Comparison of ENCODE assay signal across 24 cellular contexts in genomic region chr3:71376911-71377310, GRCh38.
DNase-seq lines count a peak whose midpoint lies in the region; ATAC-seq and TF ChIP-seq lines count a peak whose summit lies in the region.
"Had no signal": no experiment of that assay in that cellular context is flagged by ENCODE, and none has a peak within 500 bp of the region (broad histone marks: within the 10 kb centered on the region; RNA-seq: fewer than 3 reads in every experiment).

No MANE protein-coding gene starts in this region.

- no peaks in the 10 kb centered on the region for H3K27me3 Mint-ChIP-seq in activated naive CD4-positive, alpha-beta T cell treated with anti-CD3 and anti-CD28 coated beads for 36 hours (ENCODE audit: low read depth)
- H3K27me3 Mint-ChIP-seq in activated B cell treated with CpG ODN at 0.5 μM for 24 hours, result no peaks in the 10 kb centered on the region
- no peaks in the 10 kb centered on the region for H3K27me3 Mint-ChIP-seq in stimulated activated naive B cell treated with anti-CD40 and anti-IgM and Interleukin-4, amounts not matched to agents 10 μg/mL and 1 μg/mL and 100 μg/mL, for 72 hours

- ATAC-seq in GM19463 (IDR thresholded peaks at IDR 0.05; ENCODE audit: unreplicated experiment) (peak; percentile 75), activated B cell treated with CpG ODN at 0.5 μM for 24 hours (ENCODE audit: low read depth) (peak; percentile 87)
- ATAC-seq in stimulated activated naive B cell treated with anti-CD40 and anti-IgM and Interleukin-4, amounts not matched to agents 10 μg/mL and 1 μg/mL and 100 μg/mL, for 72 hours (replicated peaks), result peak; percentile 89 to 90
- ATAC-seq: gastroesophageal sphincter, K562, SK-N-SH treated with all-trans-retinoic acid at 6 μM for 48 hours, WTC11 had no signal

- H3K27ac ChIP-seq in smooth muscle cell (ENCODE audit: low read depth), result no peak overlapping the region
- H3K27ac ChIP-seq: BLaER1 treated with 17β-estradiol and CSF1 and Interleukin-3, amounts not matched to agents 10 nM and 100 nM; coronary artery; gastroesophageal sphincter had no signal

- POLR2A ChIA-PET in activated B cell treated with CpG ODN at 0.5 μM for 24 hours (lab: Charles Lee), result interaction anchor here (0.5 to 2.7 kb wide), 5 partner anchors 11 to 206 kb away, joined by 3 to 14 read pairs (median 4); partner anchors contain the start of gene FOXP1

- no peaks in the 10 kb centered on the region for H3K4me1 ChIP-seq in smooth muscle cell (ENCODE audit: low read depth)
- H3K4me1 ChIP-seq: BLaER1 treated with 17β-estradiol and CSF1 and Interleukin-3, amounts not matched to agents 10 nM and 100 nM had no signal

- H2AFZ ChIP-seq in smooth muscle cell (ENCODE audit: low read depth), result no peak overlapping the region

- TF ChIP-seq CTCF in activated B cell treated with CpG ODN at 0.5 μM for 24 hours (IDR thresholded peaks at IDR 0.05), result no peak
- TF ChIP-seq CTCF in smooth muscle cell (IDR thresholded peaks at IDR 0.05; ENCODE audit: borderline replicate concordance, insufficient read depth, poor library complexity, severe bottlenecking), result no peak

- H3K4me3 Mint-ChIP-seq in activated naive CD4-positive, alpha-beta T cell treated with anti-CD3 and anti-CD28 coated beads for 36 hours, result no peak overlapping the region
- H3K4me3 Mint-ChIP-seq in activated B cell treated with CpG ODN at 0.5 μM for 24 hours, result peak overlapping the region; percentile 15
- H3K4me3 Mint-ChIP-seq in stimulated activated naive B cell treated with anti-CD40 and anti-IgM and Interleukin-4, amounts not matched to agents 10 μg/mL and 1 μg/mL and 100 μg/mL, for 72 hours, result no peak overlapping the region
- H3K4me3 Mint-ChIP-seq: endodermal cell, H9, WTC11 had no signal

- over 99% methylated on average over 4 of the region's 4 CpGs for WGBS in smooth muscle cell (ENCODE audit: low lambda C conversion rate)

- H3K27ac Mint-ChIP-seq in activated naive CD4-positive, alpha-beta T cell treated with anti-CD3 and anti-CD28 coated beads for 36 hours, result peak overlapping the region; percentile 28
- peak overlapping the region; percentile 88 for H3K27ac Mint-ChIP-seq in activated B cell treated with CpG ODN at 0.5 μM for 24 hours
- peak overlapping the region; percentile 67 for H3K27ac Mint-ChIP-seq in stimulated activated naive B cell treated with anti-CD40 and anti-IgM and Interleukin-4, amounts not matched to agents 10 μg/mL and 1 μg/mL and 100 μg/mL, for 72 hours
- H3K27ac Mint-ChIP-seq: endodermal cell, H9, WTC11 had no signal

- CTCF ChIA-PET in activated naive CD4-positive, alpha-beta T cell treated with anti-CD3 and anti-CD28 coated beads for 36 hours (lab: Charles Lee), result interaction anchor here (0.6 to 1.0 kb wide), 2 partner anchors 68 to 305 kb away, joined by 3 to 6 read pairs; no protein-coding TSS in a partner anchor
- CTCF ChIA-PET in activated B cell treated with CpG ODN at 0.5 μM for 24 hours (lab: Charles Lee), result interaction anchor here (1.0 to 1.2 kb wide), 2 partner anchors 13 to 67 kb away, joined by 3 to 5 read pairs; no protein-coding TSS in a partner anchor

- DNase-seq in activated naive CD4-positive, alpha-beta T cell treated with anti-CD3 and anti-CD28 coated beads for 36 hours, result peak; percentile 60
- no peak for DNase-seq in activated naive CD4-positive, alpha-beta T cell (lab: John Stamatoyannopoulos, UW)
- DNase-seq in activated B cell treated with CpG ODN at 0.5 μM for 24 hours, result no peak
- DNase-seq in stimulated activated naive B cell treated with anti-CD40 and anti-IgM and Interleukin-4, amounts not matched to agents 10 μg/mL and 1 μg/mL and 100 μg/mL, for 72 hours, result no peak
- DNase-seq in NCI-H1417 treated with DMSO at 0.1 percent for 48 hours (lab: John Stamatoyannopoulos, UW), result no peak
- no peak for DNase-seq in smooth muscle cell (lab: John Stamatoyannopoulos, UW; ENCODE audit: unreplicated experiment)
- no peak for DNase-seq in NCI-H774 (lab: John Stamatoyannopoulos, UW)
- DNase-seq: ACHN, amniotic stem cell, Calu3, endodermal cell, H9, mammary epithelial cell, NCI-H526 treated with DMSO at 0.1 percent for 48 hours, nucleus accumbens, RPMI8226, substantia nigra had no signal

- H3K36me3 ChIP-seq in smooth muscle cell (ENCODE audit: low read depth), result no peaks in the 10 kb centered on the region
- H3K36me3 ChIP-seq: BLaER1 treated with 17β-estradiol and CSF1 and Interleukin-3, amounts not matched to agents 10 nM and 100 nM; gastroesophageal sphincter had no signal

- peaks cover 3% of the 10 kb centered on the region for H3K79me2 ChIP-seq in smooth muscle cell (ENCODE audit: low read depth)

- no peaks in the 10 kb centered on the region for H3K9me3 Mint-ChIP-seq in activated naive CD4-positive, alpha-beta T cell treated with anti-CD3 and anti-CD28 coated beads for 36 hours
- no peaks in the 10 kb centered on the region for H3K9me3 Mint-ChIP-seq in activated B cell treated with CpG ODN at 0.5 μM for 24 hours
- no peaks in the 10 kb centered on the region for H3K9me3 Mint-ChIP-seq in stimulated activated naive B cell treated with anti-CD40 and anti-IgM and Interleukin-4, amounts not matched to agents 10 μg/mL and 1 μg/mL and 100 μg/mL, for 72 hours
- H3K9me3 Mint-ChIP-seq: endodermal cell, H9, WTC11 had no signal

- no peaks in the 10 kb centered on the region for H3K27me3 ChIP-seq in smooth muscle cell (ENCODE audit: low read depth)
- H3K27me3 ChIP-seq: BLaER1 treated with 17β-estradiol and CSF1 and Interleukin-3, amounts not matched to agents 10 nM and 100 nM; gastroesophageal sphincter had no signal

- intact Hi-C loops in activated naive CD4-positive, alpha-beta T cell treated with anti-CD3 and anti-CD28 coated beads for 36 hours (cut with micrococcal nuclease), result loop anchor here (1.0 to 10.0 kb wide), 2 partner anchors 19 to 822 kb away; no protein-coding TSS in a partner anchor
- intact Hi-C loops in activated B cell treated with CpG ODN at 0.5 μM for 24 hours (cut with micrococcal nuclease), result loop anchor here (1.0 to 5.0 kb wide), 4 partner anchors 14 to 70 kb away; no protein-coding TSS in a partner anchor

- no peaks in the 10 kb centered on the region for H3K9me3 ChIP-seq in smooth muscle cell (replicated peaks; ENCODE audit: low read depth)
- H3K9me3 ChIP-seq: gastroesophageal sphincter had no signal

- H4K20me1 ChIP-seq in smooth muscle cell (ENCODE audit: low read depth), result no peaks in the 10 kb centered on the region
- H4K20me1 ChIP-seq: BLaER1 treated with 17β-estradiol and CSF1 and Interleukin-3, amounts not matched to agents 10 nM and 100 nM had no signal

- H3K4me1 Mint-ChIP-seq in activated naive CD4-positive, alpha-beta T cell treated with anti-CD3 and anti-CD28 coated beads for 36 hours (ENCODE audit: low read depth), result peaks cover 81% of the 10 kb centered on the region
- peaks cover 80% of the 10 kb centered on the region for H3K4me1 Mint-ChIP-seq in activated B cell treated with CpG ODN at 0.5 μM for 24 hours
- H3K4me1 Mint-ChIP-seq in stimulated activated naive B cell treated with anti-CD40 and anti-IgM and Interleukin-4, amounts not matched to agents 10 μg/mL and 1 μg/mL and 100 μg/mL, for 72 hours, result peaks cover 25 to 73% of the 10 kb centered on the region in 2 donors

- H3K4me3 ChIP-seq in smooth muscle cell, result no peak overlapping the region
- H3K4me3 ChIP-seq: BLaER1 treated with 17β-estradiol and CSF1 and Interleukin-3, amounts not matched to agents 10 nM and 100 nM; coronary artery; gastroesophageal sphincter; K562 had no signal

- no peaks in the 10 kb centered on the region for H3K36me3 Mint-ChIP-seq in activated naive CD4-positive, alpha-beta T cell treated with anti-CD3 and anti-CD28 coated beads for 36 hours (ENCODE audit: low read depth)
- H3K36me3 Mint-ChIP-seq in activated B cell treated with CpG ODN at 0.5 μM for 24 hours (ENCODE audit: low read depth), result no peaks in the 10 kb centered on the region
- H3K36me3 Mint-ChIP-seq in stimulated activated naive B cell treated with anti-CD40 and anti-IgM and Interleukin-4, amounts not matched to agents 10 μg/mL and 1 μg/mL and 100 μg/mL, for 72 hours, result peaks cover 3 to 11% of the 10 kb centered on the region in 2 donors
- H3K36me3 Mint-ChIP-seq: WTC11 had no signal

- H3F3A ChIP-seq in smooth muscle cell (ENCODE audit: low read depth), result no peaks in the 10 kb centered on the region

- H3K4me2 ChIP-seq in smooth muscle cell, result no peak overlapping the region
- H3K4me2 ChIP-seq: BLaER1 treated with 17β-estradiol and CSF1 and Interleukin-3, amounts not matched to agents 10 nM and 100 nM had no signal

- H3K9ac ChIP-seq in smooth muscle cell (ENCODE audit: low read depth), result no peak overlapping the region
- H3K9ac ChIP-seq: BLaER1 treated with 17β-estradiol and CSF1 and Interleukin-3, amounts not matched to agents 10 nM and 100 nM had no signal

Comparison
In these comparisons a context has a peak if more than half of its experiments do, and no peak if none do; other contexts are left out.
1. H3K27ac Mint-ChIP-seq: peak in every context shown above with its lines; median percentile 88 in activated B cell treated with CpG ODN at 0.5 μM for 24 hours; 67 in stimulated activated naive B cell treated with anti-CD40 and anti-IgM and Interleukin-4, amounts not matched to agents 10 μg/mL and 1 μg/mL and 100 μg/mL, for 72 hours; 28 in activated naive CD4-positive, alpha-beta T cell treated with anti-CD3 and anti-CD28 coated beads for 36 hours.